Comparison of ENCODE assay signal across 1 cellular context in genomic region chr22:27801616-27802388, GRCh38.
A peak's percentile ranks its signal among the peaks of the same experiment; 100 is the strongest.
TF ChIP-seq lines count a peak whose summit lies in the region.

Gene MN1, minus strand, starts transcription at chr22:27801756. Its CDS starts 1,213 bp downstream, at chr22:27800543.

TF ChIP-seq in WTC11, 78 proteins besides CTCF, POLR2A, EP300 and RAD21 (continued from another document and continues in another):
- TF ChIP-seq ZNF532 (CRISPR knock-in tag; IDR thresholded peaks at IDR 0.05; ENCODE audit: borderline replicate concordance), result no peak
- TF ChIP-seq ETV6 (CRISPR knock-in tag; IDR thresholded peaks at IDR 0.05), result 0 out of 2 replicates have a peak, but pooled peaks have one; percentile 23
- TF ChIP-seq PRRX2 (CRISPR knock-in tag; IDR thresholded peaks at IDR 0.05), result 0 out of 2 replicates have a peak, but pooled peaks have one; percentile 30
- TF ChIP-seq OVOL2 (CRISPR knock-in tag; IDR thresholded peaks at IDR 0.05; ENCODE audit: borderline replicate concordance), result no peak
- no peak for TF ChIP-seq TEAD4 (CRISPR knock-in tag; IDR thresholded peaks at IDR 0.05)
- peak; percentile 24; the same call in 1 of the 2 replicates for TF ChIP-seq ZNF423 (CRISPR knock-in tag; IDR thresholded peaks at IDR 0.05)
- TF ChIP-seq ZBTB21 (CRISPR knock-in tag; IDR thresholded peaks at IDR 0.05; ENCODE audit: borderline replicate concordance), result no peak
- TF ChIP-seq E2F5 (CRISPR knock-in tag; IDR thresholded peaks at IDR 0.05), result peak; percentile 70; the same call in 1 of the 2 replicates
- TF ChIP-seq MLX (CRISPR knock-in tag; IDR thresholded peaks at IDR 0.05), result no peak
- no peak for TF ChIP-seq NR2C2 (CRISPR knock-in tag; IDR thresholded peaks at IDR 0.05)
- TF ChIP-seq E2F1 (CRISPR knock-in tag; IDR thresholded peaks at IDR 0.05), result no peak
- TF ChIP-seq HMGXB4 (CRISPR knock-in tag; IDR thresholded peaks at IDR 0.05), result 0 out of 2 replicates have a peak, but pooled peaks have one; percentile 19
- TF ChIP-seq ESRRA (CRISPR knock-in tag; IDR thresholded peaks at IDR 0.05; ENCODE audit: borderline replicate concordance), result no peak
- TF ChIP-seq ATF2 (CRISPR knock-in tag; IDR thresholded peaks at IDR 0.05; ENCODE audit: borderline replicate concordance, low read depth), result no peak
- no peak for TF ChIP-seq TCF7 (CRISPR knock-in tag; IDR thresholded peaks at IDR 0.05; ENCODE audit: low read depth)
- no peak for TF ChIP-seq ZNF138 (CRISPR knock-in tag; conservative IDR thresholded peaks at IDR 0.05)
- TF ChIP-seq ZNF425 (CRISPR knock-in tag; conservative IDR thresholded peaks at IDR 0.05), result no peak
- TF ChIP-seq ZNF263 (CRISPR knock-in tag; IDR thresholded peaks at IDR 0.05; ENCODE audit: low read depth), result no peak
- peak; percentile 18; the same call in 1 of the 2 replicates for TF ChIP-seq USF1 (CRISPR knock-in tag; IDR thresholded peaks at IDR 0.05)
- peak; percentile 5; the same call in 1 of the 2 replicates for TF ChIP-seq ZNF281 (CRISPR knock-in tag; IDR thresholded peaks at IDR 0.05)
- no peak for TF ChIP-seq ZNF121 (CRISPR knock-in tag; IDR thresholded peaks at IDR 0.05)
- TF ChIP-seq ZNF396 (CRISPR knock-in tag; IDR thresholded peaks at IDR 0.05; ENCODE audit: borderline replicate concordance), result no peak
- TF ChIP-seq SP1 (CRISPR knock-in tag; conservative IDR thresholded peaks at IDR 0.05), result no peak; the same call in 1 of the 2 replicates
- no peak for TF ChIP-seq ATF6 (CRISPR knock-in tag; IDR thresholded peaks at IDR 0.05)
- TF ChIP-seq JUN (CRISPR knock-in tag; IDR thresholded peaks at IDR 0.05), result no peak
- no peak for TF ChIP-seq ZMAT4 (CRISPR knock-in tag; IDR thresholded peaks at IDR 0.05)
- no peak for TF ChIP-seq TEAD1 (CRISPR knock-in tag; IDR thresholded peaks at IDR 0.05)
- TF ChIP-seq IRF2 (CRISPR knock-in tag; IDR thresholded peaks at IDR 0.05; ENCODE audit: borderline replicate concordance, low read depth), result no peak
- no peak for TF ChIP-seq CREB1 (CRISPR knock-in tag; IDR thresholded peaks at IDR 0.05)
- no peak for TF ChIP-seq ARID4B (CRISPR knock-in tag; IDR thresholded peaks at IDR 0.05; ENCODE audit: borderline replicate concordance)
